Comparison of ENCODE assay signal across 1 cellular context in the genomic region with DNA sequence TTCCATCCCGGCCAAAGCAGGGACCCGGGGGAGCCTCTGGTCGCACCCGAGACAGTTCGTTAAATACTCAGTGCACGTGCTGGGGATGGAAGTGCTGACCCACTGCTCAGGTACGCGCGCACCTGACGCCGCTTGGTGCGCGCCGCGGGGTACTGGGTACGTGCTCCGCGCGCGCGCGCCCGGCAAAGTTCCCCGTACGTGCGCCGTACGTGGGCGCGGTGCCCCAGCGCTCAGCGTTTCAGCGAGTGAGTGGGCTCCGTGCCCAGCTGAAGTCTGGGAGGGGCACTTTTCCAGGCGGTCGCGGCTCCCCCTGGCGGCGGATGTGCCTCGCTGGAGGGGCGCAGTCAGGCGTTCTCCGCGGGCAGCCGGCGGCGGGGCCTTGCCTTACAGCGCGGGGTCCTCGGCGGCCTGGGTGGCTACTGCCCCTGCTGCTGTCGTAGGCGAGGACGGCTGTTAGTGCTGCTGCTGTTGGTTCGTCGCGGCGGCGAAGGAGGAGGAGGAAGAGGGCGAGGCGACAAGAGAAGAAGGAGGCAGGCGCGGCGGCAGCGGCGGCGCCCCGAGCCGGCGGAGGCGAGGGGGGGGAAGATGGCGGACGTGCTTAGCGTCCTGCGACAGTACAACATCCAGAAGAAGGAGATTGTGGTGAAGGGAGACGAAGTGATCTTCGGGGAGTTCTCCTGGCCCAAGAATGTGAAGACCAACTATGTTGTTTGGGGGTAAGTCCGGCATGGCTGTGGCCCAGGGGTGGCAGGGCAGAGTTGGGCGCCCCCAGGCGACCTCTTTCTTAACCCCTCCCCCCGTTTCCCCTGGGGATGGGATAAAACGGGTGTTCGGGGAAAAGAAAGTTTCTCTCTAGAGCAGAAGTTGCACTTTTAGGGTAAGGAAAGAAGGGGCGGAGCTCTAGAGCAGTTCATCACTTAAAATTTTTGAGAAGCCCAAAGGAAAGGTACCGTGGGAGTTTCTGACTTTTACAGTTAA.
TF ChIP-seq lines count a peak whose summit lies in the region.

A gene (plus strand): TSS at position 416 of the 978 bp plus-strand sequence. CDS start 170 bp downstream, at position 586.

TF ChIP-seq in HepG2, 621 proteins besides CTCF, POLR2A, EP300 and RAD21 (continued from another document and continues in another):
- TF ChIP-seq, protein P1, sequence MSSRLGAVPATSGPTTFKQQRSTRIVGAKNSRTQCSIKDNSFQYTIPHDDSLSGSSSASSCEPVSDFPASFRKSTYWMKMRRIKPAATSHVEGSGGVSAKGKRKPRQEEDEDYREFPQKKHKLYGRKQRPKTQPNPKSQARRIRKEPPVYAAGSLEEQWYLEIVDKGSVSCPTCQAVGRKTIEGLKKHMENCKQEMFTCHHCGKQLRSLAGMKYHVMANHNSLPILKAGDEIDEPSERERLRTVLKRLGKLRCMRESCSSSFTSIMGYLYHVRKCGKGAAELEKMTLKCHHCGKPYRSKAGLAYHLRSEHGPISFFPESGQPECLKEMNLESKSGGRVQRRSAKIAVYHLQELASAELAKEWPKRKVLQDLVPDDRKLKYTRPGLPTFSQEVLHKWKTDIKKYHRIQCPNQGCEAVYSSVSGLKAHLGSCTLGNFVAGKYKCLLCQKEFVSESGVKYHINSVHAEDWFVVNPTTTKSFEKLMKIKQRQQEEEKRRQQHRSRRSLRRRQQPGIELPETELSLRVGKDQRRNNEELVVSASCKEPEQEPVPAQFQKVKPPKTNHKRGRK (CRISPR knock-in tag; IDR thresholded peaks at IDR 0.05) = 0 out of 2 replicates have a peak, but pooled peaks have one; percentile 21
- TF ChIP-seq ZNF232 (CRISPR knock-in tag; IDR thresholded peaks at IDR 0.05; ENCODE audit: borderline replicate concordance) = peak; percentile 55; the same call in 1 of the 2 replicates
- no peak for TF ChIP-seq SP140L (CRISPR knock-in tag; IDR thresholded peaks at IDR 0.05; ENCODE audit: borderline replicate concordance)
- no peak; the same call in 1 of the 2 replicates for TF ChIP-seq GZF1 (CRISPR knock-in tag; IDR thresholded peaks at IDR 0.05)
- TF ChIP-seq POGZ (CRISPR knock-in tag; IDR thresholded peaks at IDR 0.05) = peak; percentile 98
- TF ChIP-seq, protein P2, sequence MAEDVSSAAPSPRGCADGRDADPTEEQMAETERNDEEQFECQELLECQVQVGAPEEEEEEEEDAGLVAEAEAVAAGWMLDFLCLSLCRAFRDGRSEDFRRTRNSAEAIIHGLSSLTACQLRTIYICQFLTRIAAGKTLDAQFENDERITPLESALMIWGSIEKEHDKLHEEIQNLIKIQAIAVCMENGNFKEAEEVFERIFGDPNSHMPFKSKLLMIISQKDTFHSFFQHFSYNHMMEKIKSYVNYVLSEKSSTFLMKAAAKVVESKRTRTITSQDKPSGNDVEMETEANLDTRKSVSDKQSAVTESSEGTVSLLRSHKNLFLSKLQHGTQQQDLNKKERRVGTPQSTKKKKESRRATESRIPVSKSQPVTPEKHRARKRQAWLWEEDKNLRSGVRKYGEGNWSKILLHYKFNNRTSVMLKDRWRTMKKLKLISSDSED (CRISPR knock-in tag; IDR thresholded peaks at IDR 0.05) = no peak
- peak; percentile 90; the same call in 1 of the 2 replicates for TF ChIP-seq ZNF790 (CRISPR knock-in tag; IDR thresholded peaks at IDR 0.05; ENCODE audit: borderline replicate concordance)
- TF ChIP-seq, protein P3, sequence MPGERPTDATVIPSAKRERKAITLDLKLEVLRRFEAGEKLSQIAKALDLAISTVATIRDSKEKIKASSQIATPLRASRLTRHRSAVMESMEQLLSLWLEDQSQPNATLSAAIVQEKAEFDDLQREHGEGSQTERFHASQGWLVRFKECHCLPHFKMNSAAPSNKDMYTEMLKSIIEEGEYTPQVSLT (CRISPR knock-in tag; IDR thresholded peaks at IDR 0.05; ENCODE audit: borderline replicate concordance, low read depth) = peak; percentile 83; the same call in 1 of the 2 replicates
- TF ChIP-seq SMAD9 (CRISPR knock-in tag; IDR thresholded peaks at IDR 0.05) = no peak
- TF ChIP-seq SSRP1 (CRISPR knock-in tag; IDR thresholded peaks at IDR 0.05) = peak; percentile 72; the same call in 1 of the 2 replicates
- TF ChIP-seq EZH2 (conservative IDR thresholded peaks at IDR 0.05; ENCODE audit: low read depth, low read length) = no peak
- peak; percentile 92; the same call in 1 of the 2 replicates for TF ChIP-seq MEIS1 (CRISPR knock-in tag; IDR thresholded peaks at IDR 0.05; ENCODE audit: borderline replicate concordance)
- no peak for TF ChIP-seq ZBTB7A (CRISPR knock-in tag; IDR thresholded peaks at IDR 0.05)
- TF ChIP-seq YEATS2 (CRISPR knock-in tag; IDR thresholded peaks at IDR 0.05; ENCODE audit: borderline replicate concordance) = peak; percentile 95
- peak; percentile 71 for TF ChIP-seq TAF15 (IDR thresholded peaks at IDR 0.05; ENCODE audit: low read depth, low read length, poor library complexity, severe bottlenecking)
- TF ChIP-seq, protein P4, sequence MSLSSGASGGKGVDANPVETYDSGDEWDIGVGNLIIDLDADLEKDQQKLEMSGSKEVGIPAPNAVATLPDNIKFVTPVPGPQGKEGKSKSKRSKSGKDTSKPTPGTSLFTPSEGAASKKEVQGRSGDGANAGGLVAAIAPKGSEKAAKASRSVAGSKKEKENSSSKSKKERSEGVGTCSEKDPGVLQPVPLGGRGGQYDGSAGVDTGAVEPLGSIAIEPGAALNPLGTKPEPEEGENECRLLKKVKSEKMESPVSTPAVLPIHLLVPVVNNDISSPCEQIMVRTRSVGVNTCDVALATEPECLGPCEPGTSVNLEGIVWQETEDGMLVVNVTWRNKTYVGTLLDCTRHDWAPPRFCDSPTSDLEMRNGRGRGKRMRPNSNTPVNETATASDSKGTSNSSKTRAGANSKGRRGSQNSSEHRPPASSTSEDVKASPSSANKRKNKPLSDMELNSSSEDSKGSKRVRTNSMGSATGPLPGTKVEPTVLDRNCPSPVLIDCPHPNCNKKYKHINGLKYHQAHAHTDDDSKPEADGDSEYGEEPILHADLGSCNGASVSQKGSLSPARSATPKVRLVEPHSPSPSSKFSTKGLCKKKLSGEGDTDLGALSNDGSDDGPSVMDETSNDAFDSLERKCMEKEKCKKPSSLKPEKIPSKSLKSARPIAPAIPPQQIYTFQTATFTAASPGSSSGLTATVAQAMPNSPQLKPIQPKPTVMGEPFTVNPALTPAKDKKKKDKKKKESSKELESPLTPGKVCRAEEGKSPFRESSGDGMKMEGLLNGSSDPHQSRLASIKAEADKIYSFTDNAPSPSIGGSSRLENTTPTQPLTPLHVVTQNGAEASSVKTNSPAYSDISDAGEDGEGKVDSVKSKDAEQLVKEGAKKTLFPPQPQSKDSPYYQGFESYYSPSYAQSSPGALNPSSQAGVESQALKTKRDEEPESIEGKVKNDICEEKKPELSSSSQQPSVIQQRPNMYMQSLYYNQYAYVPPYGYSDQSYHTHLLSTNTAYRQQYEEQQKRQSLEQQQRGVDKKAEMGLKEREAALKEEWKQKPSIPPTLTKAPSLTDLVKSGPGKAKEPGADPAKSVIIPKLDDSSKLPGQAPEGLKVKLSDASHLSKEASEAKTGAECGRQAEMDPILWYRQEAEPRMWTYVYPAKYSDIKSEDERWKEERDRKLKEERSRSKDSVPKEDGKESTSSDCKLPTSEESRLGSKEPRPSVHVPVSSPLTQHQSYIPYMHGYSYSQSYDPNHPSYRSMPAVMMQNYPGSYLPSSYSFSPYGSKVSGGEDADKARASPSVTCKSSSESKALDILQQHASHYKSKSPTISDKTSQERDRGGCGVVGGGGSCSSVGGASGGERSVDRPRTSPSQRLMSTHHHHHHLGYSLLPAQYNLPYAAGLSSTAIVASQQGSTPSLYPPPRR (CRISPR knock-in tag; IDR thresholded peaks at IDR 0.05; ENCODE audit: borderline replicate concordance) = peak; percentile 77; the same call in 1 of the 2 replicates
- peak; percentile 41; the same call in 1 of the 2 replicates for TF ChIP-seq TMF1 (CRISPR knock-in tag; IDR thresholded peaks at IDR 0.05; ENCODE audit: low read depth)
- TF ChIP-seq CBFB (CRISPR knock-in tag; IDR thresholded peaks at IDR 0.05) = peak; percentile 96
- no peak for TF ChIP-seq ZNF260 (CRISPR knock-in tag; IDR thresholded peaks at IDR 0.05; ENCODE audit: borderline replicate concordance, low read depth)
- TF ChIP-seq, protein P5, sequence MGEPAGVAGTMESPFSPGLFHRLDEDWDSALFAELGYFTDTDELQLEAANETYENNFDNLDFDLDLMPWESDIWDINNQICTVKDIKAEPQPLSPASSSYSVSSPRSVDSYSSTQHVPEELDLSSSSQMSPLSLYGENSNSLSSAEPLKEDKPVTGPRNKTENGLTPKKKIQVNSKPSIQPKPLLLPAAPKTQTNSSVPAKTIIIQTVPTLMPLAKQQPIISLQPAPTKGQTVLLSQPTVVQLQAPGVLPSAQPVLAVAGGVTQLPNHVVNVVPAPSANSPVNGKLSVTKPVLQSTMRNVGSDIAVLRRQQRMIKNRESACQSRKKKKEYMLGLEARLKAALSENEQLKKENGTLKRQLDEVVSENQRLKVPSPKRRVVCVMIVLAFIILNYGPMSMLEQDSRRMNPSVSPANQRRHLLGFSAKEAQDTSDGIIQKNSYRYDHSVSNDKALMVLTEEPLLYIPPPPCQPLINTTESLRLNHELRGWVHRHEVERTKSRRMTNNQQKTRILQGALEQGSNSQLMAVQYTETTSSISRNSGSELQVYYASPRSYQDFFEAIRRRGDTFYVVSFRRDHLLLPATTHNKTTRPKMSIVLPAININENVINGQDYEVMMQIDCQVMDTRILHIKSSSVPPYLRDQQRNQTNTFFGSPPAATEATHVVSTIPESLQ (CRISPR knock-in tag; conservative IDR thresholded peaks at IDR 0.05) = no peak
- TF ChIP-seq RBFOX2 (IDR thresholded peaks at IDR 0.05; ENCODE audit: low read depth, low read length) = peak; percentile 96
- no peak; the same call in 1 of the 2 replicates for TF ChIP-seq CREM (IDR thresholded peaks at IDR 0.05)
- TF ChIP-seq CREM (CRISPR knock-in tag; IDR thresholded peaks at IDR 0.05) = 0 out of 2 replicates have a peak, but pooled peaks have one; percentile 8
- TF ChIP-seq, protein P6, sequence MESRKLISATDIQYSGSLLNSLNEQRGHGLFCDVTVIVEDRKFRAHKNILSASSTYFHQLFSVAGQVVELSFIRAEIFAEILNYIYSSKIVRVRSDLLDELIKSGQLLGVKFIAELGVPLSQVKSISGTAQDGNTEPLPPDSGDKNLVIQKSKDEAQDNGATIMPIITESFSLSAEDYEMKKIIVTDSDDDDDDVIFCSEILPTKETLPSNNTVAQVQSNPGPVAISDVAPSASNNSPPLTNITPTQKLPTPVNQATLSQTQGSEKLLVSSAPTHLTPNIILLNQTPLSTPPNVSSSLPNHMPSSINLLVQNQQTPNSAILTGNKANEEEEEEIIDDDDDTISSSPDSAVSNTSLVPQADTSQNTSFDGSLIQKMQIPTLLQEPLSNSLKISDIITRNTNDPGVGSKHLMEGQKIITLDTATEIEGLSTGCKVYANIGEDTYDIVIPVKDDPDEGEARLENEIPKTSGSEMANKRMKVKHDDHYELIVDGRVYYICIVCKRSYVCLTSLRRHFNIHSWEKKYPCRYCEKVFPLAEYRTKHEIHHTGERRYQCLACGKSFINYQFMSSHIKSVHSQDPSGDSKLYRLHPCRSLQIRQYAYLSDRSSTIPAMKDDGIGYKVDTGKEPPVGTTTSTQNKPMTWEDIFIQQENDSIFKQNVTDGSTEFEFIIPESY (CRISPR knock-in tag; IDR thresholded peaks at IDR 0.05) = peak; percentile 72
- peak; percentile 66 for TF ChIP-seq ELF1 (CRISPR knock-in tag; IDR thresholded peaks at IDR 0.05)
- TF ChIP-seq, protein P7, sequence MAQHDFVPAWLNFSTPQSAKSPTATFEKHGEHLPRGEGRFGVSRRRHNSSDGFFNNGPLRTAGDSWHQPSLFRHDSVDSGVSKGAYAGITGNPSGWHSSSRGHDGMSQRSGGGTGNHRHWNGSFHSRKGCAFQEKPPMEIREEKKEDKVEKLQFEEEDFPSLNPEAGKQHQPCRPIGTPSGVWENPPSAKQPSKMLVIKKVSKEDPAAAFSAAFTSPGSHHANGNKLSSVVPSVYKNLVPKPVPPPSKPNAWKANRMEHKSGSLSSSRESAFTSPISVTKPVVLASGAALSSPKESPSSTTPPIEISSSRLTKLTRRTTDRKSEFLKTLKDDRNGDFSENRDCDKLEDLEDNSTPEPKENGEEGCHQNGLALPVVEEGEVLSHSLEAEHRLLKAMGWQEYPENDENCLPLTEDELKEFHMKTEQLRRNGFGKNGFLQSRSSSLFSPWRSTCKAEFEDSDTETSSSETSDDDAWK (CRISPR knock-in tag; IDR thresholded peaks at IDR 0.05) = no peak
- TF ChIP-seq, protein P8, sequence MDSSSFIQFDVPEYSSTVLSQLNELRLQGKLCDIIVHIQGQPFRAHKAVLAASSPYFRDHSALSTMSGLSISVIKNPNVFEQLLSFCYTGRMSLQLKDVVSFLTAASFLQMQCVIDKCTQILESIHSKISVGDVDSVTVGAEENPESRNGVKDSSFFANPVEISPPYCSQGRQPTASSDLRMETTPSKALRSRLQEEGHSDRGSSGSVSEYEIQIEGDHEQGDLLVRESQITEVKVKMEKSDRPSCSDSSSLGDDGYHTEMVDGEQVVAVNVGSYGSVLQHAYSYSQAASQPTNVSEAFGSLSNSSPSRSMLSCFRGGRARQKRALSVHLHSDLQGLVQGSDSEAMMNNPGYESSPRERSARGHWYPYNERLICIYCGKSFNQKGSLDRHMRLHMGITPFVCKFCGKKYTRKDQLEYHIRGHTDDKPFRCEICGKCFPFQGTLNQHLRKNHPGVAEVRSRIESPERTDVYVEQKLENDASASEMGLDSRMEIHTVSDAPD (CRISPR knock-in tag; IDR thresholded peaks at IDR 0.05) = peak; percentile 77; the same call in 1 of the 2 replicates
- TF ChIP-seq ZKSCAN5 (CRISPR knock-in tag; IDR thresholded peaks at IDR 0.05) = no peak
- TF ChIP-seq, protein P9, sequence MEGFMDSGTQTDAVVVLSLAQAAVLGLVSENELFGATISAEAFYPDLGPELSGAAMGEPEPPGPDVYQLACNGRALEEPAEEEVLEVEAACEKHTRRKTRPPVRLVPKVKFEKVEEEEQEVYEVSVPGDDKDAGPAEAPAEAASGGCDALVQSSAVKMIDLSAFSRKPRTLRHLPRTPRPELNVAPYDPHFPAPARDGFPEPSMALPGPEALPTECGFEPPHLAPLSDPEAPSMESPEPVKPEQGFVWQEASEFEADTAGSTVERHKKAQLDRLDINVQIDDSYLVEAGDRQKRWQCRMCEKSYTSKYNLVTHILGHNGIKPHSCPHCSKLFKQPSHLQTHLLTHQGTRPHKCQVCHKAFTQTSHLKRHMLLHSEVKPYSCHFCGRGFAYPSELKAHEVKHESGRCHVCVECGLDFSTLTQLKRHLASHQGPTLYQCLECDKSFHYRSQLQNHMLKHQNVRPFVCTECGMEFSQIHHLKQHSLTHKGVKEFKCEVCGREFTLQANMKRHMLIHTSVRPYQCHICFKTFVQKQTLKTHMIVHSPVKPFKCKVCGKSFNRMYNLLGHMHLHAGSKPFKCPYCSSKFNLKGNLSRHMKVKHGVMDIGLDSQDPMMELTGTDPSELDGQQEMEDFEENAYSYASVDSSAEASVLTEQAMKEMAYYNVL (CRISPR knock-in tag; IDR thresholded peaks at IDR 0.05; ENCODE audit: borderline replicate concordance) = peak; percentile 95
- TF ChIP-seq KLF6 (CRISPR knock-in tag; IDR thresholded peaks at IDR 0.05) = peak; percentile 94
- TF ChIP-seq ZNF83 (CRISPR knock-in tag; IDR thresholded peaks at IDR 0.05; ENCODE audit: borderline replicate concordance) = no peak; the same call in 1 of the 2 replicates
- TF ChIP-seq RNF2 (conservative IDR thresholded peaks at IDR 0.05; ENCODE audit: low read depth) = peak; percentile 58; the same call in 1 of the 2 replicates
- TF ChIP-seq ZNF292 (CRISPR knock-in tag; IDR thresholded peaks at IDR 0.05; ENCODE audit: borderline replicate concordance, low read depth) = peak; percentile 70
- TF ChIP-seq REL (CRISPR knock-in tag; conservative IDR thresholded peaks at IDR 0.05) = peak; percentile 97
- TF ChIP-seq ZNF431 (CRISPR knock-in tag; IDR thresholded peaks at IDR 0.05; ENCODE audit: borderline replicate concordance, low read depth) = no peak
- no peak for TF ChIP-seq NR2F6 (IDR thresholded peaks at IDR 0.05)
- peak; percentile 59; the same call in 1 of the 2 replicates for TF ChIP-seq NR2F6 (CRISPR knock-in tag; IDR thresholded peaks at IDR 0.05)
- TF ChIP-seq SKI (IDR thresholded peaks at IDR 0.05; ENCODE audit: partially characterized antibody) = peak; percentile 7
